In the genomic region with DNA sequence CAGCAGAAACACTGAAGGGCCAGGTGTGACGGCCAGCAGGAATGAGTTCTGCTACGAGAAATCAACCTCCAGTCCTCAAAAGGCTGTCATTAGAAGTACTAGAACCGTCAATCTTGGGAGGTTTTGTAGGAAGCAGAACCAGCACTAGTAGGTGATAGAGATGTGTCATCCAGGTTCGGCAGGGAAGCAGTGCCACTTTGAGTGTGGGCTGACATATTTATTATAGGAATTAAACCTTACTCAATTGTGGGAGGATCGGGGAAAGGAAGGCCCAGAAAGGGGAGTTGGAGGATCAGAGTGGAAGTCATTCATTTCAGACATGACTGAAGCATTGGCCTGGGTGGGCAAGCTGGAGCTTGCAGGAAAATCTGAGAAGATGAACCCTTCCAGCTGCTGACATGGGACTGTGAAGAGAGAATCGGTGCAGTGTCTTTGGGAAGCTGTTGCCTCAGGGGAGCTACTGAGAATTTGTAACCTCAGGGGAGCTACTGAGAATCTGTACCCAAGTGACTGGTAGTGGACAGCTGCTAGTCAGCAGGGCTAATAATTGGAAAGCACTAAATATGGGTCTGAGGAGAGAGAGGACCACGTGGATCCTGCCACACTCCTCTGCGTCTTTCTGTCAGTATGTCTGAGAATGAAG, we compare ENCODE assay signal across 31 cellular contexts.
DNase-seq lines count a peak whose midpoint lies in the region; ATAC-seq and TF ChIP-seq lines count a peak whose summit lies in the region.
"Had no signal": no experiment of that assay in that cellular context is flagged by ENCODE, and none has a peak within 500 bp of the region (broad histone marks: within the 10 kb centered on the region; RNA-seq: fewer than 3 reads in every experiment).

No MANE protein-coding gene starts in this region.

- H3K36me3 ChIP-seq in Loucy (ENCODE audit: insufficient read depth, low read length) = no peaks in the 10 kb centered on the region
- H3K36me3 ChIP-seq: BE2C, HAP-1 had no signal

- H3K27me3 ChIP-seq in Loucy (ENCODE audit: insufficient read depth, low read length, poor library complexity, severe bottlenecking) = no peaks in the 10 kb centered on the region
- H3K27me3 ChIP-seq: BE2C had no signal

- TF ChIP-seq CTCF in Loucy (conservative IDR thresholded peaks at IDR 0.05; ENCODE audit: low read length) = no peak
- TF ChIP-seq CTCF in epithelial cell of esophagus (IDR thresholded peaks at IDR 0.05; ENCODE audit: insufficient read depth, low read depth, low read length, missing control alignments) = no peak

- no peak overlapping the region for H3K4me2 ChIP-seq in Loucy (ENCODE audit: low read depth, low read length, poor library complexity, severe bottlenecking)
- H3K4me2 ChIP-seq: SK-N-SH had no signal

- peak; percentile 6 for DNase-seq in NCI-H510A treated with DMSO at 0.1 percent for 48 hours (lab: John Stamatoyannopoulos, UW)
- DNase-seq in NCI-H510A (lab: John Stamatoyannopoulos, UW) = no peak
- peak; percentile 51 for DNase-seq in epithelial cell of esophagus (ENCODE audit: low read depth)
- peak; percentile 41 for DNase-seq in putamen (ENCODE audit: low spot score)
- no peak for DNase-seq in OCI-M1 (lab: John Stamatoyannopoulos, UW)
- no peak for DNase-seq in NCI-H748 treated with DMSO at 0.1 percent for 48 hours (lab: John Stamatoyannopoulos, UW)
- DNase-seq: 8988T; ACHN; BE2C; CD8-positive, alpha-beta memory T cell; DMS 273 treated with DMSO at 0.1 percent for 48 hours; DMS79; EL; GDM1; GOT3; KG1; MM.1S; NCI-H1417; NCI-H1694; NCI-H2029 treated with DMSO at 0.1 percent for 48 hours; NCI-H2171; NCI-H226; NCI-H524; NCI-H774; NK-92 treated with Interleukin-12 subunit alpha and Interleukin-12 subunit beta, amount 100 ng/mL, for 24 hours; SHP77; SK-N-SH; SW 1271 had no signal

- H3K9me2 ChIP-seq in Loucy (replicated peaks; ENCODE audit: low read depth, low read length) = no peaks in the 10 kb centered on the region
- H3K9me2 ChIP-seq: SK-N-SH had no signal

- H4K20me1 ChIP-seq in Loucy (ENCODE audit: insufficient read depth, low read length, poor library complexity, severe bottlenecking) = no peaks in the 10 kb centered on the region

- no peak for ATAC-seq in HG03378 (IDR thresholded peaks at IDR 0.05; ENCODE audit: unreplicated experiment)

- peak overlapping the region; percentile 77; the same call in 1 of the 2 replicates for H2AFZ ChIP-seq in Loucy (ENCODE audit: low read length)

- no peaks in the 10 kb centered on the region for H3K9me3 ChIP-seq in Loucy (ENCODE audit: insufficient read depth, low read depth, low read length)
- H3K9me3 ChIP-seq: BE2C, HAP-1, SK-N-SH had no signal

- H3F3A ChIP-seq in Loucy (ENCODE audit: low read depth) = no peaks in the 10 kb centered on the region

- peaks cover 30% of the 10 kb centered on the region for H3K4me1 ChIP-seq in Loucy (ENCODE audit: insufficient read depth, low read length, poor library complexity, severe bottlenecking)
- H3K4me1 ChIP-seq: BE2C had no signal

- H3K9ac ChIP-seq in Loucy (ENCODE audit: low read depth, low read length, poor library complexity, severe bottlenecking) = no peak overlapping the region
- H3K9ac ChIP-seq: SK-N-SH had no signal

- no peak overlapping the region for H3K4me3 ChIP-seq in Loucy (ENCODE audit: low read length, poor library complexity, severe bottlenecking)
- no peak overlapping the region for H3K4me3 ChIP-seq in epithelial cell of esophagus (ENCODE audit: low read length)
- H3K4me3 ChIP-seq: HAP-1 had no signal

- H3K79me2 ChIP-seq in Loucy (ENCODE audit: insufficient read depth, low read length) = no peaks in the 10 kb centered on the region

Comparison
In these comparisons a context has a peak if more than half of its experiments do, and no peak if none do; other contexts are left out.
1. DNase-seq: peak in NCI-H510A treated with DMSO at 0.1 percent for 48 hours (single experiment), epithelial cell of esophagus (single experiment) and putamen (single experiment); none in NCI-H510A (single experiment), OCI-M1 (single experiment) and NCI-H748 treated with DMSO at 0.1 percent for 48 hours (single experiment).